In genomic region chr5:142425286-142426065, GRCh38 we compare ENCODE assay signal across 16 cellular contexts.
DNase-seq lines count a peak whose midpoint lies in the region; ATAC-seq, FAIRE-seq and TF ChIP-seq lines count a peak whose summit lies in the region.
"Had no signal": no experiment of that assay in that cellular context is flagged by ENCODE, and none has a peak within 500 bp of the region (broad histone marks: within the 10 kb centered on the region; RNA-seq: fewer than 3 reads in every experiment).

No MANE protein-coding gene starts in this region.

- peak overlapping the region; percentile 96; the same call in 1 of the 2 replicates for H2AK5ac ChIP-seq in H1 (ENCODE audit: low read depth, low read length)

- no peaks in the 10 kb centered on the region for H3K27me3 ChIP-seq in H1 (replicated peaks in 1 of 4; ENCODE audit: control insufficient read depth in 3 of 4, extremely low read depth in 1 of 4, insufficient read depth in 3 of 4, low read length in 3 of 4)
- no peaks in the 10 kb centered on the region for H3K27me3 ChIP-seq in esophagus muscularis mucosa
- H3K27me3 ChIP-seq: upper lobe of right lung had no signal

- no peak overlapping the region for H3K4ac ChIP-seq in H1 (replicated peaks; ENCODE audit: insufficient read length, low read depth, low read length)

- peak overlapping the region; percentile 97; the same call in 1 of the 2 replicates for H2BK5ac ChIP-seq in H1 (ENCODE audit: low read depth, low read length)

- H3K27ac Mint-ChIP-seq in neural crest cell (ENCODE audit: unreplicated experiment) = peak overlapping the region; percentile 96
- no peak overlapping the region for H3K27ac Mint-ChIP-seq in stimulated activated memory B cell treated with anti-CD40 and anti-IgM and Interleukin-4, amounts not matched to agents 10 μg/mL and 1 μg/mL and 100 μg/mL, for 72 hours
- H3K27ac Mint-ChIP-seq: dendritic cell treated with granulocyte-macrophage colony-stimulating factor and Interleukin-4, amounts not matched to agents 40 ng/mL and 50 ng/mL, for 4 days had no signal

- 0 out of 2 replicates have a peak overlapping the region, but pooled peaks have one; percentile 68 for H2BK12ac ChIP-seq in H1 (ENCODE audit: low read depth, low read length)

- peak; percentile 68 for DNase-seq in AG20443 (ENCODE audit: low spot score)
- no peak for DNase-seq in H1 (ENCODE audit: low read depth in 1 of 2, low spot score in 2 of 2)
- no peak for DNase-seq in neural crest cell (ENCODE audit: low read depth, low spot score)
- DNase-seq in esophagus muscularis mucosa (ENCODE audit: extremely low spot score) = no peak
- no peak for DNase-seq in SK-N-DZ (ENCODE audit: low spot score)
- DNase-seq: GDM1, GOT3, NCI-H1417, NCI-H510A, OCI-M1, SW 1271, upper lobe of right lung had no signal

- H3K14ac ChIP-seq in H1 (ENCODE audit: insufficient read length) = no peak overlapping the region

- no peaks in the 10 kb centered on the region for H4K20me1 ChIP-seq in H1 (replicated peaks in 1 of 2; ENCODE audit: control insufficient read depth in 1 of 2, insufficient read depth in 2 of 2, low read length in 2 of 2)

- H3K4me3 Mint-ChIP-seq in neural crest cell = no peak overlapping the region
- no peak overlapping the region for H3K4me3 Mint-ChIP-seq in stimulated activated memory B cell treated with anti-CD40 and anti-IgM and Interleukin-4, amounts not matched to agents 10 μg/mL and 1 μg/mL and 100 μg/mL, for 72 hours
- H3K4me3 Mint-ChIP-seq: dendritic cell treated with granulocyte-macrophage colony-stimulating factor and Interleukin-4, amounts not matched to agents 40 ng/mL and 50 ng/mL, for 4 days had no signal

- H2BK20ac ChIP-seq in H1 (ENCODE audit: low read length) = 0 out of 2 replicates have a peak overlapping the region, but pooled peaks have one; percentile 15

- no peaks in the 10 kb centered on the region for H3K79me2 ChIP-seq in H1 (ENCODE audit: control insufficient read depth in 1 of 2, insufficient read depth in 2 of 2, low read length in 2 of 2)

- WGBS in H1 (ENCODE audit: extremely low coverage in 1 of 2, insufficient coverage in 1 of 2, insufficient read length in 1 of 2, insufficient replicate concordance in 2 of 2, low coverage in 1 of 2, low lambda C conversion rate in 2 of 2, missing lambda C conversion rate in 1 of 2), 2 experiments = 91% methylated on average over 7 of the region's 7 CpGs; no CpG with 5 or more reads in 1 of the 2 experiments
- 86% methylated on average over 7 of the region's 7 CpGs for WGBS in esophagus muscularis mucosa

- TF ChIP-seq EP300 in H1 (IDR thresholded peaks at IDR 0.05; ENCODE audit: borderline replicate concordance in 1 of 2, low read depth in 2 of 2, low read length in 2 of 2) (no peak), esophagus muscularis mucosa (IDR thresholded peaks at IDR 0.05) (no peak)

- H3K27ac ChIP-seq in HEK293 (ENCODE audit: extremely low read depth, low read depth, low read length) = no peak overlapping the region
- H3K27ac ChIP-seq in H1 (ENCODE audit: low read depth, low read length) = no peak overlapping the region
- H3K27ac ChIP-seq in esophagus muscularis mucosa (replicated peaks in 1 of 4) = peak overlapping the region in 2 of 4 donors; percentile 20 to 58

- H3K27me3 Mint-ChIP-seq in neural crest cell (ENCODE audit: low read depth) = no peaks in the 10 kb centered on the region
- peaks cover 28% of the 10 kb centered on the region for H3K27me3 Mint-ChIP-seq in stimulated activated memory B cell treated with anti-CD40 and anti-IgM and Interleukin-4, amounts not matched to agents 10 μg/mL and 1 μg/mL and 100 μg/mL, for 72 hours

- TF ChIP-seq CTCF in HEK293 (tag by site-specific recombination; IDR thresholded peaks at IDR 0.05) (no peak), H1 (IDR thresholded peaks at IDR 0.05; ENCODE audit: control extremely low read depth in 1 of 3, insufficient read depth in 1 of 3, low read depth in 1 of 3, low read length in 3 of 3) (no peak), neural crest cell (conservative IDR thresholded peaks at IDR 0.05) (no peak), esophagus muscularis mucosa (IDR thresholded peaks at IDR 0.05) (no peak)

- H4K5ac ChIP-seq in H1 (ENCODE audit: insufficient read length, low read depth, low read length) = no peak overlapping the region

- H2BK120ac ChIP-seq in H1 (replicated peaks; ENCODE audit: low read depth, low read length) = peak overlapping the region; percentile 2

- no peak overlapping the region; a peak in 1 of 4 replicates for H3K4me2 ChIP-seq in H1 (ENCODE audit: insufficient read depth in 1 of 2, low read depth in 2 of 2, low read length in 2 of 2)

- ATAC-seq in GM21825 (IDR thresholded peaks at IDR 0.05; ENCODE audit: unreplicated experiment) = no peak
- ATAC-seq in stimulated activated memory B cell treated with anti-CD40 and anti-IgM and Interleukin-4, amounts not matched to agents 10 μg/mL and 1 μg/mL and 100 μg/mL, for 72 hours = no peak

- H3K9ac ChIP-seq in H1 (replicated peaks in 1 of 4; ENCODE audit: extremely low read depth in 1 of 4, low read depth in 3 of 4, low read length in 3 of 4) = no peak overlapping the region

- H3K23me2 ChIP-seq in H1 (ENCODE audit: low read depth, low read length) = no peaks in the 10 kb centered on the region

- no peak overlapping the region for H3K56ac ChIP-seq in H1 (replicated peaks; ENCODE audit: insufficient read length, low read depth, low read length)

- H3K9me3 Mint-ChIP-seq in neural crest cell = peaks cover 3% of the 10 kb centered on the region
- no peaks in the 10 kb centered on the region for H3K9me3 Mint-ChIP-seq in stimulated activated memory B cell treated with anti-CD40 and anti-IgM and Interleukin-4, amounts not matched to agents 10 μg/mL and 1 μg/mL and 100 μg/mL, for 72 hours
- H3K9me3 Mint-ChIP-seq: dendritic cell treated with granulocyte-macrophage colony-stimulating factor and Interleukin-4, amounts not matched to agents 40 ng/mL and 50 ng/mL, for 4 days had no signal

- H2AFZ ChIP-seq in H1 (ENCODE audit: low read length) = no peak overlapping the region

- CTCF ChIA-PET in HEK293 (lab: Yijun Ruan, JAX) (no interaction called here), H1 (lab: Charles Lee; ENCODE audit: partially characterized antibody) (interaction anchor here (0.6 to 1.3 kb wide), 4 partner anchors 17 to 190 kb away, joined by 3 to 4 read pairs (median 4); no protein-coding TSS in a partner anchor)

- H4K91ac ChIP-seq in H1 (replicated peaks; ENCODE audit: insufficient read length, low read length) = no peak overlapping the region

- H3K4me1 ChIP-seq in HEK293 (ENCODE audit: control insufficient read depth, insufficient read depth, low read length) (no peaks in the 10 kb centered on the region), H1 (replicated peaks in 1 of 4; ENCODE audit: control insufficient read depth in 3 of 4, insufficient read depth in 4 of 4, low read length in 3 of 4) (peaks cover 3 to 11% (median 6%) of the 10 kb centered on the region in 4 experiments), esophagus muscularis mucosa (peaks cover 0 to 22% (median 4%) of the 10 kb centered on the region in 4 donors)

- no peak for FAIRE-seq in H1 (lab: Jason Lieb, UNC)

- no peaks in the 10 kb centered on the region for H3K36me3 Mint-ChIP-seq in neural crest cell (ENCODE audit: low read depth)
- no peaks in the 10 kb centered on the region for H3K36me3 Mint-ChIP-seq in stimulated activated memory B cell treated with anti-CD40 and anti-IgM and Interleukin-4, amounts not matched to agents 10 μg/mL and 1 μg/mL and 100 μg/mL, for 72 hours

- POLR2A ChIA-PET in HEK293 (lab: Yijun Ruan, JAX) = no interaction called here
- POLR2A ChIA-PET in H1 (lab: Charles Lee; ENCODE audit: partially characterized antibody) = interaction anchor here (0.6 kb wide), 1 partner anchor 56 kb away, joined by 4 read pairs; no protein-coding TSS in a partner anchor

- H3K9me3 ChIP-seq in HEK293 (ENCODE audit: control insufficient read depth, insufficient read depth, low read depth, low read length) (no peaks in the 10 kb centered on the region), H1 (ENCODE audit: insufficient read depth in 2 of 2, low read depth in 1 of 2, low read length in 1 of 2) (no peaks in the 10 kb centered on the region), esophagus muscularis mucosa (no peaks in the 10 kb centered on the region)
- H3K9me3 ChIP-seq: upper lobe of right lung had no signal

- H3K79me1 ChIP-seq in H1 (ENCODE audit: low read depth, low read length) = no peaks in the 10 kb centered on the region

- H3K36me3 ChIP-seq in HEK293 (ENCODE audit: control insufficient read depth in 2 of 2, insufficient read depth in 1 of 2, low read length in 2 of 2) (no peaks in the 10 kb centered on the region), H1 (ENCODE audit: control insufficient read depth in 2 of 4, insufficient read depth in 4 of 4, low read length in 3 of 4) (no peaks in the 10 kb centered on the region), esophagus muscularis mucosa (no peaks in the 10 kb centered on the region)
- H3K36me3 ChIP-seq: upper lobe of right lung had no signal

- intact Hi-C loops in esophagus muscularis mucosa (cut with DNase I) = no loop called here

- H2BK15ac ChIP-seq in H1 (ENCODE audit: low read length) = no peak overlapping the region

- no peak overlapping the region for H3K18ac ChIP-seq in H1 (ENCODE audit: extremely low read depth, low read length)

- no peak for TF ChIP-seq RAD21 in H1 (IDR thresholded peaks at IDR 0.05 in 1 of 2, conservative IDR thresholded peaks at IDR 0.05 in 1 of 2; ENCODE audit: low read depth in 2 of 2, low read length in 2 of 2)

- peaks cover 46% of the 10 kb centered on the region for H3K4me1 Mint-ChIP-seq in neural crest cell
- peaks cover 12% of the 10 kb centered on the region for H3K4me1 Mint-ChIP-seq in stimulated activated memory B cell treated with anti-CD40 and anti-IgM and Interleukin-4, amounts not matched to agents 10 μg/mL and 1 μg/mL and 100 μg/mL, for 72 hours

- TF ChIP-seq POLR2A in H1 (IDR thresholded peaks at IDR 0.05; ENCODE audit: control extremely low read depth in 1 of 2, low read depth in 2 of 2, low read length in 2 of 2) (no peak), esophagus muscularis mucosa (IDR thresholded peaks at IDR 0.05; ENCODE audit: low read depth) (no peak)

- no peak overlapping the region for H3K23ac ChIP-seq in H1 (ENCODE audit: insufficient read length)

- no peak overlapping the region for H3K4me3 ChIP-seq in HEK293 (ENCODE audit: low read depth, low read length)
- no peak overlapping the region for H3K4me3 ChIP-seq in H1 (ENCODE audit: extremely low read depth in 1 of 4, insufficient read depth in 2 of 4, low read depth in 3 of 4, low read length in 4 of 4)
- no peak overlapping the region for H3K4me3 ChIP-seq in esophagus muscularis mucosa
- H3K4me3 ChIP-seq: upper lobe of right lung had no signal

- H4K8ac ChIP-seq in H1 (ENCODE audit: extremely low read depth, insufficient read depth, low read length) = no peak overlapping the region

TF ChIP-seq in HEK293, 187 proteins besides CTCF, POLR2A, EP300 and RAD21 (continues in another document):
- TF ChIP-seq ZNF350 (tag by site-specific recombination; IDR thresholded peaks at IDR 0.05) = no peak
- no peak for TF ChIP-seq KLF7 (tag by site-specific recombination; IDR thresholded peaks at IDR 0.05; ENCODE audit: borderline replicate concordance)

TF ChIP-seq in H1, 55 proteins besides CTCF, POLR2A, EP300 and RAD21:
- TF ChIP-seq JUND (IDR thresholded peaks at IDR 0.05; ENCODE audit: low read length) = no peak
- no peak for TF ChIP-seq SIN3A (conservative IDR thresholded peaks at IDR 0.05 in 1 of 2, IDR thresholded peaks at IDR 0.05 in 1 of 2; ENCODE audit: low read depth in 1 of 2, low read length in 2 of 2)
- no peak for TF ChIP-seq TAF1 (IDR thresholded peaks at IDR 0.05; ENCODE audit: low read depth, low read length)
